ENCODE assay signal across 21 cellular contexts in genomic region chr5:158484246-158484645, GRCh38.
DNase-seq lines count a peak whose midpoint lies in the region; ATAC-seq, FAIRE-seq and TF ChIP-seq lines count a peak whose summit lies in the region.
"Had no signal": no experiment of that assay in that cellular context is flagged by ENCODE, and none has a peak within 500 bp of the region (broad histone marks: within the 10 kb centered on the region; RNA-seq: fewer than 3 reads in every experiment).

No MANE protein-coding gene starts in this region.

- no peak for TF ChIP-seq CTCF in left ventricle myocardium inferior (IDR thresholded peaks at IDR 0.05; ENCODE audit: borderline replicate concordance)
- TF ChIP-seq CTCF in astrocyte of the cerebellum (IDR thresholded peaks at IDR 0.05; ENCODE audit: low read depth, low read length, missing control alignments) = no peak
- no peak for TF ChIP-seq CTCF in kidney (IDR thresholded peaks at IDR 0.05; ENCODE audit: borderline replicate concordance, extremely low read depth, insufficient read depth)
- TF ChIP-seq CTCF in chondrocyte (IDR thresholded peaks at IDR 0.05) = no peak

- no peak overlapping the region for H2BK5ac ChIP-seq in mesenchymal stem cell (ENCODE audit: low read depth, low read length, poor library complexity, severe bottlenecking)

- intact Hi-C loops in left ventricle myocardium inferior (cut with micrococcal nuclease) (no loop called here), left ventricle myocardium superior (cut with micrococcal nuclease) (no loop called here), kidney (cut with DNase I) (no loop called here)

- H2AFZ ChIP-seq in mesenchymal stem cell (ENCODE audit: low read depth, low read length) = no peak overlapping the region

- no peak overlapping the region for H3K4me3 Mint-ChIP-seq in chondrocyte (ENCODE audit: unreplicated experiment)
- H3K4me3 Mint-ChIP-seq: memory B cell; natural killer cell treated with Interleukin-12 subunit alpha and Interleukin-12 subunit beta and Interleukin-15 and Interleukin-18, amount 100 ng/mL, for 72 hours had no signal

- ATAC-seq in left ventricle myocardium superior (no peak), GM21529 (IDR thresholded peaks at IDR 0.05; ENCODE audit: unreplicated experiment) (no peak), GM19324 (IDR thresholded peaks at IDR 0.05; ENCODE audit: low FRiP score, unreplicated experiment) (no peak)
- ATAC-seq: K562; natural killer cell treated with Interleukin-12 subunit alpha and Interleukin-12 subunit beta and Interleukin-15 and Interleukin-18, amount 100 ng/mL, for 72 hours; stimulated activated naive CD8-positive, alpha-beta T cell treated with anti-CD3 and anti-CD28 coated beads, Interleukin-15, Interleukin-2, amounts not matched to agents 100 U/mL and 50 U/mL, for 24 hours had no signal

- H3K27me3 ChIP-seq in left ventricle myocardium inferior (ENCODE audit: low read depth) (no peaks in the 10 kb centered on the region), mesenchymal stem cell (ENCODE audit: control insufficient read depth in 1 of 2, insufficient read depth in 1 of 2, low read length in 2 of 2) (no peaks in the 10 kb centered on the region)
- H3K27me3 ChIP-seq: upper lobe of left lung had no signal

- H3K9ac ChIP-seq in mesenchymal stem cell (ENCODE audit: low read length) (peak overlapping the region; percentile 86), kidney (ENCODE audit: low read length in 2 of 2) (no peak overlapping the region)

- H2BK12ac ChIP-seq in mesenchymal stem cell (ENCODE audit: low read length in 2 of 2) = no peak overlapping the region

- no peak overlapping the region for H4K91ac ChIP-seq in mesenchymal stem cell (ENCODE audit: low read length)

- peaks cover 50% of the 10 kb centered on the region for H3K4me1 Mint-ChIP-seq in chondrocyte (ENCODE audit: low read depth)
- H3K4me1 Mint-ChIP-seq: memory B cell had no signal

- DNase-seq in left ventricle myocardium inferior (no peak), left ventricle myocardium superior (no peak), astrocyte of the cerebellum (ENCODE audit: low read depth) (peak; percentile 22), mesenchymal stem cell (no peak), kidney (no peak), chondrocyte (ENCODE audit: low spot score) (no peak)
- DNase-seq: ACHN; activated CD4-positive, CD25-positive, alpha-beta regulatory T cell treated with anti-CD3 and anti-CD28 coated beads, Interleukin-2, amount 50 U/mL, for 72 hours; activated CD8-positive, alpha-beta memory T cell treated with anti-CD3 and anti-CD28 coated beads, Interleukin-2, amount 50 U/mL, for 48 hours; NCI-H2081; NCI-H510A treated with DMSO at 0.1 percent for 48 hours; SHP77; stimulated activated naive CD8-positive, alpha-beta T cell treated with anti-CD3 and anti-CD28 coated beads, Interleukin-15, Interleukin-2, amounts not matched to agents 100 U/mL and 50 U/mL, for 24 hours; upper lobe of left lung had no signal

- in situ Hi-C loops in astrocyte of the cerebellum (cut with HindIII; ENCODE audit: low sequenced_read_pairs) = no loop called here

- no peak overlapping the region for H3K18ac ChIP-seq in mesenchymal stem cell (ENCODE audit: low read depth in 1 of 2, low read length in 2 of 2)

- H3K4me1 ChIP-seq in left ventricle myocardium inferior (peaks cover 54% of the 10 kb centered on the region), mesenchymal stem cell (ENCODE audit: control insufficient read depth, insufficient read depth, low read depth, low read length) (peaks cover 3% of the 10 kb centered on the region), kidney (ENCODE audit: control insufficient read depth in 1 of 2, insufficient read depth in 1 of 2, low read depth in 1 of 2, low read length in 2 of 2) (peaks cover 0 to 8% of the 10 kb centered on the region in 2 donors)

- no peaks in the 10 kb centered on the region for H3K9me3 Mint-ChIP-seq in chondrocyte (ENCODE audit: low read depth)
- H3K9me3 Mint-ChIP-seq: memory B cell had no signal

- FAIRE-seq in kidney (lab: Jason Lieb, UNC) = no peak
- FAIRE-seq: colon, GM12891, K562 had no signal

- H3K4me3 ChIP-seq in left ventricle myocardium inferior (no peak overlapping the region), astrocyte of the cerebellum (ENCODE audit: low read depth, low read length) (no peak overlapping the region), mesenchymal stem cell (ENCODE audit: insufficient read depth in 1 of 2, low read depth in 1 of 2, low read length in 2 of 2) (no peak overlapping the region), kidney (ENCODE audit: low read length in 2 of 2) (no peak overlapping the region)
- H3K4me3 ChIP-seq: K562, upper lobe of left lung had no signal

- H3K9me3 ChIP-seq in left ventricle myocardium inferior (replicated peaks) = no peaks in the 10 kb centered on the region
- H3K9me3 ChIP-seq in mesenchymal stem cell (ENCODE audit: control insufficient read depth, low read length) = no peaks in the 10 kb centered on the region
- no peaks in the 10 kb centered on the region for H3K9me3 ChIP-seq in kidney (ENCODE audit: control insufficient read depth in 1 of 2, low read length in 2 of 2)
- H3K9me3 ChIP-seq: upper lobe of left lung had no signal

- no peak overlapping the region for H2AK5ac ChIP-seq in mesenchymal stem cell (ENCODE audit: low read length, severe bottlenecking)

- no peak overlapping the region for H2BK120ac ChIP-seq in mesenchymal stem cell (ENCODE audit: low read depth, low read length)

- no peaks in the 10 kb centered on the region for H3K79me1 ChIP-seq in mesenchymal stem cell (replicated peaks; ENCODE audit: low read length, poor library complexity, severe bottlenecking)

- H3K4me2 ChIP-seq in mesenchymal stem cell (ENCODE audit: low read length, poor library complexity, severe bottlenecking) = no peak overlapping the region

- H3K23ac ChIP-seq in mesenchymal stem cell (ENCODE audit: low read length in 2 of 2) = no peak overlapping the region

- H2BK15ac ChIP-seq in mesenchymal stem cell (ENCODE audit: low read depth, poor library complexity, severe bottlenecking) = no peak overlapping the region

- H3K27ac Mint-ChIP-seq in chondrocyte (ENCODE audit: unreplicated experiment) = no peak overlapping the region
- H3K27ac Mint-ChIP-seq: memory B cell; natural killer cell treated with Interleukin-12 subunit alpha and Interleukin-12 subunit beta and Interleukin-15 and Interleukin-18, amount 100 ng/mL, for 72 hours had no signal

- no peaks in the 10 kb centered on the region for H3K27me3 Mint-ChIP-seq in chondrocyte (ENCODE audit: low read depth)

- H3K27ac ChIP-seq in left ventricle myocardium inferior (replicated peaks) (peak overlapping the region; percentile 84), mesenchymal stem cell (ENCODE audit: low read length, poor library complexity, severe bottlenecking) (no peak overlapping the region), kidney (ENCODE audit: low read depth in 2 of 2, low read length in 2 of 2) (no peak overlapping the region)
- H3K27ac ChIP-seq: upper lobe of left lung had no signal

- H3K36me3 ChIP-seq in left ventricle myocardium inferior = no peaks in the 10 kb centered on the region
- no peaks in the 10 kb centered on the region for H3K36me3 ChIP-seq in mesenchymal stem cell (ENCODE audit: control insufficient read depth in 1 of 2, insufficient read depth in 2 of 2, low read depth in 1 of 2, low read length in 2 of 2)
- H3K36me3 ChIP-seq in kidney (ENCODE audit: control insufficient read depth in 1 of 2, insufficient read depth in 2 of 2, low read length in 2 of 2) = no peaks in the 10 kb centered on the region
- H3K36me3 ChIP-seq: upper lobe of left lung had no signal

- H3K4ac ChIP-seq in mesenchymal stem cell (ENCODE audit: low read depth in 1 of 2, low read length in 2 of 2) = no peak overlapping the region

- no peaks in the 10 kb centered on the region for H3K36me3 Mint-ChIP-seq in chondrocyte (ENCODE audit: low read depth)
- H3K36me3 Mint-ChIP-seq: memory B cell; natural killer cell treated with Interleukin-12 subunit alpha and Interleukin-12 subunit beta and Interleukin-15 and Interleukin-18, amount 100 ng/mL, for 72 hours had no signal

- no peak overlapping the region for H3K14ac ChIP-seq in mesenchymal stem cell (ENCODE audit: low read length in 2 of 2)

- no peak overlapping the region for H4K8ac ChIP-seq in mesenchymal stem cell (ENCODE audit: low read length)
